Comparison of ENCODE assay signal across 19 cellular contexts in genomic region chr10:77800738-77801266, GRCh38.
DNase-seq lines count a peak whose midpoint lies in the region; ATAC-seq and TF ChIP-seq lines count a peak whose summit lies in the region.
"Had no signal": no experiment of that assay in that cellular context is flagged by ENCODE, and none has a peak within 500 bp of the region (broad histone marks: within the 10 kb centered on the region; RNA-seq: fewer than 3 reads in every experiment).

No MANE protein-coding gene starts in this region.

- H3K27me3 ChIP-seq in sigmoid colon, result no peaks in the 10 kb centered on the region
- H3K27me3 ChIP-seq: Peyer's patch, upper lobe of right lung had no signal

- H3K4me1 Mint-ChIP-seq in activated CD8-positive, alpha-beta memory T cell treated with anti-CD3 and anti-CD28 coated beads, Interleukin-2, amount 10 ng/mL, durations not matched to agents 7 days and 5 days, result peaks cover 35% of the 10 kb centered on the region
- peaks cover 37% of the 10 kb centered on the region for H3K4me1 Mint-ChIP-seq in T-helper 17 cell
- peaks cover 12% of the 10 kb centered on the region for H3K4me1 Mint-ChIP-seq in central memory CD8-positive, alpha-beta T cell

- peaks cover 40 to 100% (median 50%) of the 10 kb centered on the region in 4 donors for H3K36me3 ChIP-seq in sigmoid colon

- H3K27ac Mint-ChIP-seq in activated CD8-positive, alpha-beta memory T cell treated with anti-CD3 and anti-CD28 coated beads, Interleukin-2, amount 10 ng/mL, durations not matched to agents 7 days and 5 days, result peak overlapping the region; percentile 44
- peak overlapping the region; percentile 99 for H3K27ac Mint-ChIP-seq in T-helper 17 cell
- peak overlapping the region; percentile 47 for H3K27ac Mint-ChIP-seq in central memory CD8-positive, alpha-beta T cell (ENCODE audit: low read depth)

- H3K36me3 Mint-ChIP-seq in activated CD8-positive, alpha-beta memory T cell treated with anti-CD3 and anti-CD28 coated beads, Interleukin-2, amount 10 ng/mL, durations not matched to agents 7 days and 5 days, result no peaks in the 10 kb centered on the region
- H3K36me3 Mint-ChIP-seq in T-helper 17 cell (ENCODE audit: low read depth), result peaks cover 5% of the 10 kb centered on the region
- H3K36me3 Mint-ChIP-seq in central memory CD8-positive, alpha-beta T cell (ENCODE audit: insufficient read depth), result peaks cover 8% of the 10 kb centered on the region
- H3K36me3 Mint-ChIP-seq: CD4-positive, CD25-positive, alpha-beta regulatory T cell had no signal

- intact Hi-C loops in sigmoid colon (cut with DNase I), result no loop called here

- H3K4me3 ChIP-seq in sigmoid colon, result no peak overlapping the region
- H3K4me3 ChIP-seq: left ventricle myocardium inferior, Peyer's patch, psoas muscle, upper lobe of right lung had no signal

- no peaks in the 10 kb centered on the region for H3K4me1 ChIP-seq in sigmoid colon
- H3K4me1 ChIP-seq: left ventricle myocardium inferior, Peyer's patch, psoas muscle, upper lobe of right lung had no signal

- in situ Hi-C loops in KBM-7 (cut with MboI; ENCODE audit: low pct_unique_long_range_greater_than_20kb, low sequenced_read_pairs), result no loop called here

- peak overlapping the region; percentile 4 for H3K4me3 Mint-ChIP-seq in activated CD8-positive, alpha-beta memory T cell treated with anti-CD3 and anti-CD28 coated beads, Interleukin-2, amount 10 ng/mL, durations not matched to agents 7 days and 5 days
- H3K4me3 Mint-ChIP-seq in T-helper 17 cell, result peak overlapping the region; percentile 85
- no peak overlapping the region for H3K4me3 Mint-ChIP-seq in central memory CD8-positive, alpha-beta T cell
- H3K4me3 Mint-ChIP-seq: CD4-positive, CD25-positive, alpha-beta regulatory T cell had no signal

- no peak for TF ChIP-seq POLR2A in sigmoid colon (IDR thresholded peaks at IDR 0.05)

- 89 to 96% methylated on average over 5 of the region's 5 CpGs for WGBS in sigmoid colon, 2 donors

- no peak for TF ChIP-seq CTCF in sigmoid colon (IDR thresholded peaks at IDR 0.05)

- ATAC-seq in activated CD8-positive, alpha-beta memory T cell treated with anti-CD3 and anti-CD28 coated beads, Interleukin-2, amount 10 ng/mL, durations not matched to agents 7 days and 5 days, result no peak
- ATAC-seq in T-helper 17 cell (no peak), esophagus mucosa (no peak)
- no peak for ATAC-seq in central memory CD8-positive, alpha-beta T cell (replicated peaks; ENCODE audit: extremely low read depth, poor library complexity, severe bottlenecking)
- ATAC-seq: upper lobe of right lung had no signal

- peaks cover 42% of the 10 kb centered on the region for H3K27me3 Mint-ChIP-seq in activated CD8-positive, alpha-beta memory T cell treated with anti-CD3 and anti-CD28 coated beads, Interleukin-2, amount 10 ng/mL, durations not matched to agents 7 days and 5 days
- no peaks in the 10 kb centered on the region for H3K27me3 Mint-ChIP-seq in T-helper 17 cell
- H3K27me3 Mint-ChIP-seq in central memory CD8-positive, alpha-beta T cell, result no peaks in the 10 kb centered on the region
- H3K27me3 Mint-ChIP-seq: CD4-positive, CD25-positive, alpha-beta regulatory T cell had no signal

- DNase-seq in activated CD8-positive, alpha-beta memory T cell treated with anti-CD3 and anti-CD28 coated beads, Interleukin-2, amount 10 ng/mL, durations not matched to agents 7 days and 5 days, result no peak
- DNase-seq in activated CD8-positive, alpha-beta memory T cell treated with anti-CD3 and anti-CD28 coated beads, Interleukin-2, amount 50 U/mL, for 48 hours, result no peak
- no peak for DNase-seq in T-helper 17 cell
- DNase-seq in central memory CD8-positive, alpha-beta T cell (ENCODE audit: low spot score in 2 of 2), result no peak
- DNase-seq in sigmoid colon, result peak; percentile 34
- DNase-seq in HUDEP-2 (lab: John Stamatoyannopoulos, UW; ENCODE audit: unreplicated experiment in 76 of 76), result no peak
- DNase-seq in KBM-7, result no peak
- DNase-seq: activated naive CD4-positive, alpha-beta T cell treated with anti-CD3 and anti-CD28 coated beads, Interleukin-2, amount 50 U/mL, for 16 hours; caudate nucleus; effector CD8-positive, alpha-beta T cell; left ventricle myocardium inferior; NCI-H1092 treated with DMSO at 0.1 percent for 48 hours; NCI-H748 treated with DMSO at 0.1 percent for 48 hours; Peyer's patch; psoas muscle; SK-N-SH; upper lobe of right lung had no signal

- H3K9me3 ChIP-seq in T-helper 17 cell (ENCODE audit: control insufficient read depth, low read length, poor library complexity, severe bottlenecking) (no peaks in the 10 kb centered on the region), sigmoid colon (no peaks in the 10 kb centered on the region)
- H3K9me3 ChIP-seq: left ventricle myocardium inferior, Peyer's patch, psoas muscle, SK-N-SH, upper lobe of right lung had no signal

- no peak for TF ChIP-seq EP300 in sigmoid colon (IDR thresholded peaks at IDR 0.05)

- CTCF ChIA-PET in activated CD8-positive, alpha-beta memory T cell treated with anti-CD3 and anti-CD28 coated beads, Interleukin-2, amount 10 ng/mL, durations not matched to agents 7 days and 5 days (lab: Charles Lee), result interaction anchor here (1.2 to 1.8 kb wide), 2 partner anchors 37 to 90 kb away, joined by 3 to 4 read pairs; no protein-coding TSS in a partner anchor

- H3K9me3 Mint-ChIP-seq in activated CD8-positive, alpha-beta memory T cell treated with anti-CD3 and anti-CD28 coated beads, Interleukin-2, amount 10 ng/mL, durations not matched to agents 7 days and 5 days (ENCODE audit: low read depth), result no peaks in the 10 kb centered on the region
- no peaks in the 10 kb centered on the region for H3K9me3 Mint-ChIP-seq in central memory CD8-positive, alpha-beta T cell
- H3K9me3 Mint-ChIP-seq: CD4-positive, CD25-positive, alpha-beta regulatory T cell had no signal

- no peak overlapping the region for H3K27ac ChIP-seq in sigmoid colon
- H3K27ac ChIP-seq: left ventricle myocardium inferior, Peyer's patch, psoas muscle, upper lobe of right lung had no signal

Comparison
In these comparisons a context has a peak if more than half of its experiments do, and no peak if none do; other contexts are left out.
1. H3K27ac Mint-ChIP-seq: peak in every context shown above with its lines; median percentile 99 in T-helper 17 cell; 47 in central memory CD8-positive, alpha-beta T cell; 44 in activated CD8-positive, alpha-beta memory T cell treated with anti-CD3 and anti-CD28 coated beads, Interleukin-2, amount 10 ng/mL, durations not matched to agents 7 days and 5 days.